Comparison of ENCODE assay signal across 1 cellular context in the genomic region with DNA sequence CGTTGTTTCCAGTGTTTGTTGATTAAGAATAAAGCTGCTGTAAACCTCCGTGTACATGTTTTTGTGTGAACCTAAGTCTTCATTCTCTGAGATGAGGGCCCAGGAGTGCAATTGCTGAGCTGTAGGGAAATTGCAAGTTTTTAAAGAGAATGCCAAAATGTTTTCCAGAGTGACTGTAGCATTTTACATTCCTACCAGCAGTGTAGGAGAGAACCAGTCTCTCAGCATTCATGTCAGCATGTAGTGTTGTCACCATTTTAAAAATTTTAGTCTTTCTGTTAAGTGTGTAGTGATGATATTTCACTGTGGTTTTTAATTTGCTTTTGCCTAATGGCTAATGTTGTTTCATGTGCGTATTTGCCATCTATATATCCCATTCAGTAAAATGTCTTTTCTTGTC.
TF ChIP-seq lines count a peak whose summit lies in the region.

No MANE protein-coding gene starts in this region.

TF ChIP-seq in IMR-90, 13 proteins besides CTCF, POLR2A, EP300 and RAD21:
- TF ChIP-seq NFE2L2 (IDR thresholded peaks at IDR 0.05; ENCODE audit: low read depth, low read length), result no peak
- no peak for TF ChIP-seq CHD1 (IDR thresholded peaks at IDR 0.05; ENCODE audit: low read depth, low read length)
- TF ChIP-seq, protein P1, sequence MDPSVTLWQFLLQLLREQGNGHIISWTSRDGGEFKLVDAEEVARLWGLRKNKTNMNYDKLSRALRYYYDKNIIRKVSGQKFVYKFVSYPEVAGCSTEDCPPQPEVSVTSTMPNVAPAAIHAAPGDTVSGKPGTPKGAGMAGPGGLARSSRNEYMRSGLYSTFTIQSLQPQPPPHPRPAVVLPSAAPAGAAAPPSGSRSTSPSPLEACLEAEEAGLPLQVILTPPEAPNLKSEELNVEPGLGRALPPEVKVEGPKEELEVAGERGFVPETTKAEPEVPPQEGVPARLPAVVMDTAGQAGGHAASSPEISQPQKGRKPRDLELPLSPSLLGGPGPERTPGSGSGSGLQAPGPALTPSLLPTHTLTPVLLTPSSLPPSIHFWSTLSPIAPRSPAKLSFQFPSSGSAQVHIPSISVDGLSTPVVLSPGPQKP (IDR thresholded peaks at IDR 0.05; ENCODE audit: borderline replicate concordance, low read depth, low read length), result no peak
- no peak for TF ChIP-seq MAFK (IDR thresholded peaks at IDR 0.05; ENCODE audit: low read depth, low read length)
- no peak for TF ChIP-seq MXI1 (IDR thresholded peaks at IDR 0.05; ENCODE audit: borderline replicate concordance, low read depth, low read length)
- TF ChIP-seq RFX5 (IDR thresholded peaks at IDR 0.05; ENCODE audit: low read depth, low read length), result no peak
- no peak for TF ChIP-seq BHLHE40 (IDR thresholded peaks at IDR 0.05; ENCODE audit: low read depth, low read length)
- no peak for TF ChIP-seq CEBPB (IDR thresholded peaks at IDR 0.05; ENCODE audit: low read depth, low read length)
- no peak for TF ChIP-seq RCOR1 (IDR thresholded peaks at IDR 0.05; ENCODE audit: insufficient replicate concordance, low read length)
- no peak for TF ChIP-seq MAZ (IDR thresholded peaks at IDR 0.05; ENCODE audit: borderline replicate concordance, low read depth, low read length)
- no peak for TF ChIP-seq SMC3 (IDR thresholded peaks at IDR 0.05; ENCODE audit: low read depth, low read length)
- no peak for TF ChIP-seq FOS (IDR thresholded peaks at IDR 0.05; ENCODE audit: low read depth, low read length)
- TF ChIP-seq, protein P2, sequence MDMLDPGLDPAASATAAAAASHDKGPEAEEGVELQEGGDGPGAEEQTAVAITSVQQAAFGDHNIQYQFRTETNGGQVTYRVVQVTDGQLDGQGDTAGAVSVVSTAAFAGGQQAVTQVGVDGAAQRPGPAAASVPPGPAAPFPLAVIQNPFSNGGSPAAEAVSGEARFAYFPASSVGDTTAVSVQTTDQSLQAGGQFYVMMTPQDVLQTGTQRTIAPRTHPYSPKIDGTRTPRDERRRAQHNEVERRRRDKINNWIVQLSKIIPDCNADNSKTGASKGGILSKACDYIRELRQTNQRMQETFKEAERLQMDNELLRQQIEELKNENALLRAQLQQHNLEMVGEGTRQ (IDR thresholded peaks at IDR 0.05; ENCODE audit: low read depth, low read length), result no peak
